ENCODE assay signal across 1 cellular context in genomic region chr1:206495493-206496046, GRCh38.
TF ChIP-seq lines count a peak whose summit lies in the region.

No MANE protein-coding gene starts in this region.

TF ChIP-seq in K562, 482 proteins besides CTCF, POLR2A, EP300 and RAD21:
- TF ChIP-seq NELFE (IDR thresholded peaks at IDR 0.05; ENCODE audit: insufficient read depth, insufficient read length) (no peak), NRF1 (conservative IDR thresholded peaks at IDR 0.05 in 1 of 2, IDR thresholded peaks at IDR 0.05 in 1 of 2) (0 out of 4 replicates have a peak, but pooled peaks of 1 of the 2 experiments have one; percentile 28), VEZF1 (CRISPR knock-in tag; IDR thresholded peaks at IDR 0.05) (0 out of 2 replicates have a peak, but pooled peaks have one; percentile 8), ZNF830 (CRISPR knock-in tag; IDR thresholded peaks at IDR 0.05) (no peak)
